Comparison of ENCODE assay signal across 8 cellular contexts in the genomic region with DNA sequence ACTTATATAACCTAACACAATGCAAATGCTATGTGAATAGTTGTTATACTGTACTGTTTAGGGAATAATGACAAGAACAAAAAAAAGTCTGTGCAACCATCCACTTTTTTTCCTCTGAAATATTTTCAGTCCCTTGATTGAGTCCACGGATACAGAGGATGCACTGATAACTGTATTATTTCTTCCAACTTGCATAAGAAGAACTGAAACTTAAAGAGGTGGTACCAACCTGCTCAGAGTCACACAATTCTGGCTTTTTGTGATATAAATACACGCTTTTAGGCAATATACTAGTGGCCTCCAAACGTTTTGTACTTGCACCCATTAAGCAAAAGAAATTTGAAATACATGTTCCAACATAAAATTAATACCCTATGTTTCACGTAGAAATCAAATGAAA. TPM values are rescaled to one million over a fixed set of nuclear protein-coding genes. Genes with fewer than 3 reads are reported as not detected.
DNase-seq lines count a peak whose midpoint lies in the region; ATAC-seq and TF ChIP-seq lines count a peak whose summit lies in the region.

No MANE protein-coding gene starts in this region.

- TF ChIP-seq CTCF in smooth muscle cell (IDR thresholded peaks at IDR 0.05; ENCODE audit: borderline replicate concordance, insufficient read depth, poor library complexity, severe bottlenecking) (no peak), GM10248 (IDR thresholded peaks at IDR 0.05; ENCODE audit: control extremely low read depth, extremely low read depth, low read depth, missing control alignments) (no peak)

- H4K20me1 ChIP-seq in smooth muscle cell (ENCODE audit: low read depth), result peaks cover 15% of the 10 kb centered on the region

- peaks cover 43% of the 10 kb centered on the region for H3K4me1 Mint-ChIP-seq in activated CD8-positive, alpha-beta memory T cell treated with anti-CD3 and anti-CD28 coated beads, Interleukin-2, amount 10 ng/mL, durations not matched to agents 7 days and 5 days
- peaks cover 21 to 24% of the 10 kb centered on the region in 2 donors for H3K4me1 Mint-ChIP-seq in effector memory CD8-positive, alpha-beta T cell (ENCODE audit: low read depth in 2 of 2)

- H3K4me3 ChIP-seq in HUES48 (ENCODE audit: low read depth, low read length), result peak overlapping the region; percentile 80
- peak overlapping the region; percentile 83 for H3K4me3 ChIP-seq in smooth muscle cell

- H3K79me2 ChIP-seq in smooth muscle cell (ENCODE audit: low read depth), result peaks cover 78% of the 10 kb centered on the region

- H2AFZ ChIP-seq in smooth muscle cell (ENCODE audit: low read depth), result peak overlapping the region; percentile 91

- POLR2A ChIA-PET in GM10248 (lab: Yijun Ruan, JAX), result no interaction called here

- no peaks in the 10 kb centered on the region; the same call in 1 of the 2 replicates for H3K36me3 ChIP-seq in HUES48 (ENCODE audit: control insufficient read depth, insufficient read depth, low read length)
- no peaks in the 10 kb centered on the region for H3K36me3 ChIP-seq in smooth muscle cell (ENCODE audit: low read depth)

- no peaks in the 10 kb centered on the region for H3K9me3 Mint-ChIP-seq in activated CD8-positive, alpha-beta memory T cell treated with anti-CD3 and anti-CD28 coated beads, Interleukin-2, amount 10 ng/mL, durations not matched to agents 7 days and 5 days (ENCODE audit: low read depth)
- no peaks in the 10 kb centered on the region for H3K9me3 Mint-ChIP-seq in effector memory CD8-positive, alpha-beta T cell

- CTCF ChIA-PET in activated CD8-positive, alpha-beta memory T cell treated with anti-CD3 and anti-CD28 coated beads, Interleukin-2, amount 10 ng/mL, durations not matched to agents 7 days and 5 days (lab: Charles Lee), result no interaction called here
- CTCF ChIA-PET in GM10248 (lab: Yijun Ruan, JAX), result interaction anchor here (1.0 kb wide), 1 partner anchor 60 kb away, joined by 3 read pairs; no protein-coding TSS in a partner anchor

- no peak for DNase-seq in activated CD8-positive, alpha-beta memory T cell treated with anti-CD3 and anti-CD28 coated beads, Interleukin-2, amount 10 ng/mL, durations not matched to agents 7 days and 5 days
- no peak for DNase-seq in activated CD8-positive, alpha-beta memory T cell treated with anti-CD3 and anti-CD28 coated beads, Interleukin-2, amount 50 U/mL, for 4 hours
- no peak for DNase-seq in effector memory CD8-positive, alpha-beta T cell
- DNase-seq in smooth muscle cell (lab: John Stamatoyannopoulos, UW; ENCODE audit: unreplicated experiment) (no peak), GM10248 (ENCODE audit: extremely low spot score) (no peak)

- H3K27me3 ChIP-seq in HUES48 (ENCODE audit: control insufficient read depth, insufficient read depth, low read length), result no peaks in the 10 kb centered on the region
- no peaks in the 10 kb centered on the region for H3K27me3 ChIP-seq in smooth muscle cell (ENCODE audit: low read depth)

- H3F3A ChIP-seq in smooth muscle cell (ENCODE audit: low read depth), result no peaks in the 10 kb centered on the region

- H3K4me1 ChIP-seq in HUES48 (ENCODE audit: control insufficient read depth, insufficient read depth, low read length), result peaks cover 46% of the 10 kb centered on the region
- H3K4me1 ChIP-seq in smooth muscle cell (ENCODE audit: low read depth), result peaks cover 25% of the 10 kb centered on the region

- peak overlapping the region; percentile 94 for H3K4me2 ChIP-seq in smooth muscle cell

- peak overlapping the region; percentile 90 for H3K4me3 Mint-ChIP-seq in activated CD8-positive, alpha-beta memory T cell treated with anti-CD3 and anti-CD28 coated beads, Interleukin-2, amount 10 ng/mL, durations not matched to agents 7 days and 5 days
- peak overlapping the region; percentile 93 to 94 for H3K4me3 Mint-ChIP-seq in effector memory CD8-positive, alpha-beta T cell

- H3K27ac Mint-ChIP-seq in activated CD8-positive, alpha-beta memory T cell treated with anti-CD3 and anti-CD28 coated beads, Interleukin-2, amount 10 ng/mL, durations not matched to agents 7 days and 5 days, result peak overlapping the region; percentile 95
- H3K27ac Mint-ChIP-seq in effector memory CD8-positive, alpha-beta T cell, result peak overlapping the region; percentile 39 to 97

- H3K27ac ChIP-seq in HUES48 (ENCODE audit: low read depth, low read length), result no peak overlapping the region
- no peak overlapping the region for H3K27ac ChIP-seq in smooth muscle cell (ENCODE audit: low read depth)

- peaks cover 18% of the 10 kb centered on the region for H3K36me3 Mint-ChIP-seq in activated CD8-positive, alpha-beta memory T cell treated with anti-CD3 and anti-CD28 coated beads, Interleukin-2, amount 10 ng/mL, durations not matched to agents 7 days and 5 days
- peaks cover 10% of the 10 kb centered on the region for H3K36me3 Mint-ChIP-seq in effector memory CD8-positive, alpha-beta T cell (ENCODE audit: insufficient read depth)

- no peaks in the 10 kb centered on the region for H3K9me3 ChIP-seq in HUES48 (ENCODE audit: control insufficient read depth, insufficient read depth, low read length)
- no peaks in the 10 kb centered on the region for H3K9me3 ChIP-seq in smooth muscle cell (replicated peaks; ENCODE audit: low read depth)

- H3K9ac ChIP-seq in HUES48 (ENCODE audit: low read depth, low read length) (no peak overlapping the region), smooth muscle cell (ENCODE audit: low read depth) (peak overlapping the region; percentile 9)

- no peak for ATAC-seq in activated CD8-positive, alpha-beta memory T cell treated with anti-CD3 and anti-CD28 coated beads, Interleukin-2, amount 10 ng/mL, durations not matched to agents 7 days and 5 days
- ATAC-seq in effector memory CD8-positive, alpha-beta T cell (replicated peaks), result no peak
- ATAC-seq in HG03045 (IDR thresholded peaks at IDR 0.05; ENCODE audit: unreplicated experiment), result no peak
- ATAC-seq in GM18873 (IDR thresholded peaks at IDR 0.05; ENCODE audit: low FRiP score, unreplicated experiment), result no peak

- 43% methylated on average over 4 of the region's 4 CpGs for WGBS in smooth muscle cell (ENCODE audit: low lambda C conversion rate)

- H3K27me3 Mint-ChIP-seq in activated CD8-positive, alpha-beta memory T cell treated with anti-CD3 and anti-CD28 coated beads, Interleukin-2, amount 10 ng/mL, durations not matched to agents 7 days and 5 days, result no peaks in the 10 kb centered on the region
- H3K27me3 Mint-ChIP-seq in effector memory CD8-positive, alpha-beta T cell, result no peaks in the 10 kb centered on the region

RNA-seq across cellular contexts. Expression of a gene that starts 1.3 kb away (rescaled TPM):
- 10 to 100 TPM; 32.1 to 35.1 TPM for total RNA-seq in activated CD8-positive, alpha-beta memory T cell treated with anti-CD3 and anti-CD28 coated beads, Interleukin-2, amount 10 ng/mL, durations not matched to agents 7 days and 5 days
- 18.1 and 27.2 TPM in 2 replicates for total RNA-seq in smooth muscle cell
- 11.2 and 14.7 TPM in 2 replicates for polyA plus RNA-seq in smooth muscle cell

RNA-seq across cellular contexts. Expression of a gene that starts 1.7 kb away (rescaled TPM):
- 10 to 100 TPM; 40.0 to 48.7 TPM for total RNA-seq in activated CD8-positive, alpha-beta memory T cell treated with anti-CD3 and anti-CD28 coated beads, Interleukin-2, amount 10 ng/mL, durations not matched to agents 7 days and 5 days
- 6.7 and 8.2 TPM in 2 replicates for total RNA-seq in smooth muscle cell
- 1.1 and 2.2 TPM in 2 replicates for polyA plus RNA-seq in smooth muscle cell
